Comparison of ENCODE assay signal across 30 cellular contexts in genomic region chr12:32030151-32030550, GRCh38.
"Had no signal": no experiment of that assay in that cellular context is flagged by ENCODE, and none has a peak within 500 bp of the region (broad histone marks: within the 10 kb centered on the region; RNA-seq: fewer than 3 reads in every experiment).

No MANE protein-coding gene starts in this region.

- H3K4me3 ChIP-seq: adrenal gland, body of pancreas, esophagus squamous epithelium, gastroesophageal sphincter had no signal

- H3K9me3 Mint-ChIP-seq: activated CD4-positive, alpha-beta memory T cell treated with anti-CD3 and anti-CD28 coated beads for 36 hours; activated CD4-positive, alpha-beta T cell treated with anti-CD3 and anti-CD28 coated beads, Interleukin-2, amount 10 ng/mL, durations not matched to agents 24 days and 14 days; activated naive CD4-positive, alpha-beta T cell treated with anti-CD3 and anti-CD28 coated beads for 36 hours; activated naive CD4-positive, alpha-beta T cell treated with anti-CD3 and anti-CD28 coated beads, Interleukin-2, amount 50 U/mL, for 24 hours; activated naive CD8-positive, alpha-beta T cell treated with anti-CD3 and anti-CD28 coated beads for 36 hours; activated naive CD8-positive, alpha-beta T cell treated with anti-CD3 and anti-CD28 coated beads, Interleukin-2, amount 50 U/mL, for 24 hours; activated T-helper 1 cell treated with anti-CD3 and anti-CD28 coated beads, Interleukin-12 subunit alpha, Interleukin-12 subunit beta, Interleukin-2, Interleukin-4 antibody, amounts not matched to agents 30 ng/mL and 10 ng/mL and 1 ng/mL, durations not matched to agents 14 hours and 24 hours and 36 hours; activated T-helper 2 cell treated with anti-CD3 and anti-CD28 coated beads, Interferon-gamma antibody, Interleukin-2, Interleukin-4, amounts not matched to agents 10 μg/mL and 5 μg/mL and 100 μg/mL, durations not matched to agents 14 hours and 24 hours and 36 hours; effector memory CD8-positive, alpha-beta T cell had no signal

- DNase-seq: activated CD4-positive, alpha-beta memory T cell treated with anti-CD3 and anti-CD28 coated beads for 36 hours; activated CD4-positive, alpha-beta T cell treated with anti-CD3 and anti-CD28 coated beads for 36 hours; activated CD4-positive, alpha-beta T cell treated with anti-CD3 and anti-CD28 coated beads, Interleukin-2, amount 10 ng/mL, durations not matched to agents 24 days and 14 days; activated CD4-positive, CD25-positive, alpha-beta regulatory T cell; activated CD4-positive, CD25-positive, alpha-beta regulatory T cell treated with anti-CD3 and anti-CD28 coated beads, Interleukin-2, amount 50 U/mL, for 72 hours; activated CD8-positive, alpha-beta memory T cell treated with anti-CD3 and anti-CD28 coated beads, Interleukin-2, amount 10 ng/mL, durations not matched to agents 7 days and 5 days; activated CD8-positive, alpha-beta memory T cell treated with anti-CD3 and anti-CD28 coated beads, Interleukin-2, amount 50 U/mL, for 4 hours; activated CD8-positive, alpha-beta T cell treated with anti-CD3 and anti-CD28 coated beads, Interleukin-2, amount 10 ng/mL, durations not matched to agents 7 days and 5 days; activated effector memory CD4-positive, alpha-beta T cell treated with anti-CD3 and anti-CD28 coated beads, Interleukin-2, amount 50 U/mL, for 16 hours; activated naive CD4-positive, alpha-beta T cell treated with anti-CD3 and anti-CD28 coated beads for 36 hours; activated naive CD8-positive, alpha-beta T cell treated with anti-CD3 and anti-CD28 coated beads for 36 hours; activated naive CD8-positive, alpha-beta T cell treated with anti-CD3 and anti-CD28 coated beads, Interleukin-2, amount 50 U/mL, for 24 hours; activated T-cell treated with anti-CD3 and anti-CD28 coated beads, Interleukin-2, amount 50 U/mL, for 1 hour; activated T-cell treated with anti-CD3 and anti-CD28 coated beads, Interleukin-2, amount 50 U/mL, for 48 hours; adrenal gland; amygdala; aorta; body of pancreas; caudate nucleus; cortex of kidney; dermis blood vessel endothelial cell; effector CD4-positive, alpha-beta T cell; effector memory CD8-positive, alpha-beta T cell; esophagus squamous epithelium; foreskin melanocyte; T-helper 2 cell had no signal

- H3K27ac Mint-ChIP-seq: activated CD4-positive, alpha-beta memory T cell treated with anti-CD3 and anti-CD28 coated beads for 36 hours; activated CD4-positive, alpha-beta T cell treated with anti-CD3 and anti-CD28 coated beads for 36 hours; activated CD4-positive, alpha-beta T cell treated with anti-CD3 and anti-CD28 coated beads, Interleukin-2, amount 10 ng/mL, durations not matched to agents 24 days and 14 days; activated CD8-positive, alpha-beta memory T cell treated with anti-CD3 and anti-CD28 coated beads, Interleukin-2, amount 10 ng/mL, durations not matched to agents 7 days and 5 days; activated CD8-positive, alpha-beta T cell treated with anti-CD3 and anti-CD28 coated beads, Interleukin-2, amount 10 ng/mL, durations not matched to agents 7 days and 5 days; activated naive CD4-positive, alpha-beta T cell treated with anti-CD3 and anti-CD28 coated beads for 36 hours; activated naive CD4-positive, alpha-beta T cell treated with anti-CD3 and anti-CD28 coated beads, Interleukin-2, amount 50 U/mL, for 24 hours; activated naive CD8-positive, alpha-beta T cell treated with anti-CD3 and anti-CD28 coated beads for 36 hours; activated naive CD8-positive, alpha-beta T cell treated with anti-CD3 and anti-CD28 coated beads, Interleukin-2, amount 50 U/mL, for 24 hours; activated T-helper 1 cell treated with anti-CD3 and anti-CD28 coated beads, Interleukin-12 subunit alpha, Interleukin-12 subunit beta, Interleukin-2, Interleukin-4 antibody, amounts not matched to agents 30 ng/mL and 10 ng/mL and 1 ng/mL, durations not matched to agents 14 hours and 24 hours and 36 hours; activated T-helper 2 cell treated with anti-CD3 and anti-CD28 coated beads, Interferon-gamma antibody, Interleukin-2, Interleukin-4, amounts not matched to agents 10 μg/mL and 5 μg/mL and 100 μg/mL, durations not matched to agents 14 hours and 24 hours and 36 hours had no signal

- ATAC-seq: activated CD4-positive, alpha-beta T cell treated with anti-CD3 and anti-CD28 coated beads for 36 hours; activated CD8-positive, alpha-beta memory T cell treated with anti-CD3 and anti-CD28 coated beads, Interleukin-2, amount 10 ng/mL, durations not matched to agents 7 days and 5 days; activated CD8-positive, alpha-beta T cell treated with anti-CD3 and anti-CD28 coated beads, Interleukin-2, amount 10 ng/mL, durations not matched to agents 7 days and 5 days; activated naive CD8-positive, alpha-beta T cell treated with anti-CD3 and anti-CD28 coated beads, Interleukin-2, amount 50 U/mL, for 24 hours; body of pancreas; effector memory CD8-positive, alpha-beta T cell; gastroesophageal sphincter had no signal

- H3K36me3 Mint-ChIP-seq: activated CD4-positive, alpha-beta memory T cell treated with anti-CD3 and anti-CD28 coated beads for 36 hours; activated naive CD4-positive, alpha-beta T cell treated with anti-CD3 and anti-CD28 coated beads, Interleukin-2, amount 50 U/mL, for 24 hours; activated naive CD8-positive, alpha-beta T cell treated with anti-CD3 and anti-CD28 coated beads for 36 hours had no signal

- H3K4me3 Mint-ChIP-seq: activated CD4-positive, alpha-beta memory T cell treated with anti-CD3 and anti-CD28 coated beads for 36 hours; activated CD4-positive, alpha-beta T cell treated with anti-CD3 and anti-CD28 coated beads for 36 hours; activated CD4-positive, alpha-beta T cell treated with anti-CD3 and anti-CD28 coated beads, Interleukin-2, amount 10 ng/mL, durations not matched to agents 24 days and 14 days; activated CD8-positive, alpha-beta memory T cell treated with anti-CD3 and anti-CD28 coated beads, Interleukin-2, amount 10 ng/mL, durations not matched to agents 7 days and 5 days; activated CD8-positive, alpha-beta T cell treated with anti-CD3 and anti-CD28 coated beads, Interleukin-2, amount 10 ng/mL, durations not matched to agents 7 days and 5 days; activated naive CD4-positive, alpha-beta T cell treated with anti-CD3 and anti-CD28 coated beads for 36 hours; activated naive CD4-positive, alpha-beta T cell treated with anti-CD3 and anti-CD28 coated beads, Interleukin-2, amount 50 U/mL, for 24 hours; activated naive CD8-positive, alpha-beta T cell treated with anti-CD3 and anti-CD28 coated beads for 36 hours; activated naive CD8-positive, alpha-beta T cell treated with anti-CD3 and anti-CD28 coated beads, Interleukin-2, amount 50 U/mL, for 24 hours; activated T-helper 1 cell treated with anti-CD3 and anti-CD28 coated beads, Interleukin-12 subunit alpha, Interleukin-12 subunit beta, Interleukin-2, Interleukin-4 antibody, amounts not matched to agents 30 ng/mL and 10 ng/mL and 1 ng/mL, durations not matched to agents 14 hours and 24 hours and 36 hours; effector memory CD8-positive, alpha-beta T cell had no signal

- H3K27me3 Mint-ChIP-seq: activated CD4-positive, alpha-beta memory T cell treated with anti-CD3 and anti-CD28 coated beads for 36 hours; activated CD4-positive, alpha-beta T cell treated with anti-CD3 and anti-CD28 coated beads for 36 hours; activated CD4-positive, alpha-beta T cell treated with anti-CD3 and anti-CD28 coated beads, Interleukin-2, amount 10 ng/mL, durations not matched to agents 24 days and 14 days; activated CD8-positive, alpha-beta memory T cell treated with anti-CD3 and anti-CD28 coated beads, Interleukin-2, amount 10 ng/mL, durations not matched to agents 7 days and 5 days; activated naive CD4-positive, alpha-beta T cell treated with anti-CD3 and anti-CD28 coated beads, Interleukin-2, amount 50 U/mL, for 24 hours; activated naive CD8-positive, alpha-beta T cell treated with anti-CD3 and anti-CD28 coated beads for 36 hours; activated naive CD8-positive, alpha-beta T cell treated with anti-CD3 and anti-CD28 coated beads, Interleukin-2, amount 50 U/mL, for 24 hours; effector memory CD8-positive, alpha-beta T cell had no signal
